8 cellular contexts compared by ENCODE assay signal in genomic region chr14:25882899-25883298, GRCh38.
"Had no signal": no experiment of that assay in that cellular context is flagged by ENCODE, and none has a peak within 500 bp of the region (broad histone marks: within the 10 kb centered on the region; RNA-seq: fewer than 3 reads in every experiment).

No MANE protein-coding gene starts in this region.

- DNase-seq: GDM1, GF-D8 had no signal

- FAIRE-seq: G401.6, GM12878, GM12891, GM12892, GM18507, GM19239 had no signal

- ATAC-seq: GM12878 had no signal

- H3K4me3 ChIP-seq: GM12878 had no signal
